Comparison of ENCODE assay signal across 8 cellular contexts in the genomic region with DNA sequence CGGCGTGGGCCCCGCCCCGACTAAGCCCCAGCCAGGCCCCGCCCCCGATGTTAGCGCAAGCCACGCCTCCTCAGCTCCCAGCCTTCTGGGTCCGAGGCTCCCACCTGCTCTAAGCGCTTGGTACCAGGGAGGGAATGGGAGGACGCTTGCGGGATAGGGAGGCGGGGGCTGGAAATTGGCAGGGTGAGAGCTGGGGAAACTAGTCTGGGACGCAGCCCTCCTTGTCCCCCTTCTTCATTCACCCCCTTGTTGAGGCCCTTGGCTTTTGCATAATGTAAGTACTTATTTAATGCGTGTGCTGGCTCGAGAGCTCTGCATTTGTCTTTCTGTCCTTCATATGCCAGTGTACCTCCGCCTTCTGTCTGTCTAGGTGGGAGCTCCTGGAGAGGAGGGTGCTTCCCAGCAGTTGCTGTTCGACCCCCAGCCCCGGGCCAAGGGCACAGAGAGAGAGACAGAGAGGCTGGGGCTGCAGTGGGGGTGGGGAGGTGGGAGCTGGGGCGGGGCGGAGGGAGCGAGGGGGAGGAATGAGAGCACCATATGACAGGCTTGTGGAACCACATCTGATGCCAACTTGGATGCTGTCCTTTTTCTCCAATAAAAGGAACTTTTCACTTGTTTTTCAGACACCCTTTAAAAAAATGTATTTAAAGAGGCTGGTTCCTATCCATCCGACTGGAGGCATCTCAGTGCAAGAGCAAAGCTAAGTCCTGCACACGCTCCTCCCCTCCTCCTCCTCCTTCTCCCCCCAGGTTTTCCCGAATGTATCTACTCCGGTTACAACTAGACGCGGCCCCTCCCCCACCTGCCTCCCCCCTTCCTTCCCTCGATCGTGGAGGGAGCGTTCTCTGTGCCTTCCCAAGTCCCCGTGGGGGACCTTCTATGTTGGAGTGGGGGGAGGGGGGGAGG. TPM values are rescaled to one million over a fixed set of nuclear protein-coding genes. Genes with fewer than 3 reads are reported as not detected.
A peak's percentile ranks its signal among the peaks of the same experiment; 100 is the strongest.
DNase-seq lines count a peak whose midpoint lies in the region; ATAC-seq and TF ChIP-seq lines count a peak whose summit lies in the region.

No MANE protein-coding gene starts in this region.

- WGBS in right lobe of liver (ENCODE audit: insufficient coverage, low coverage, low lambda C conversion rate, missing lambda C conversion rate), result under 1% methylated on average over 16 of the region's 32 CpGs

- intact Hi-C loops in right lobe of liver (cut with DNase I), result no loop called here

- DNase-seq in NCI-H524 treated with DMSO at 0.1 percent for 48 hours (lab: John Stamatoyannopoulos, UW), result peak; percentile 39
- peak; percentile 69 to 72 for DNase-seq in activated CD4-positive, alpha-beta T cell treated with anti-CD3 and anti-CD28 coated beads, Interleukin-2, amount 50 U/mL, for 4 hours
- peak; percentile 68 for DNase-seq in dermis blood vessel endothelial cell
- DNase-seq in right lobe of liver, result peak; percentile 76 to 82 (median 80)
- DNase-seq in stimulated activated CD4-positive, alpha-beta T cell treated with anti-CD3 and anti-CD28 coated beads, Interleukin-4, amount 100 ng/mL, for 24 hours, result peak; percentile 77

- TF ChIP-seq CTCF in right lobe of liver (IDR thresholded peaks at IDR 0.05), result no peak

- peak overlapping the region; percentile 48 to 52 (median 51) for H3K4me3 ChIP-seq in right lobe of liver

- no peak overlapping the region for H3K27ac ChIP-seq in right lobe of liver

- no peaks in the 10 kb centered on the region for H3K9me3 ChIP-seq in right lobe of liver

- no peaks in the 10 kb centered on the region for H3K36me3 ChIP-seq in right lobe of liver

- TF ChIP-seq POLR2A in GM18505 (IDR thresholded peaks at IDR 0.05; ENCODE audit: borderline replicate concordance, extremely low read depth, insufficient read depth, insufficient read length) (no peak), right lobe of liver (IDR thresholded peaks at IDR 0.05) (no peak)

- H3K27me3 ChIP-seq in right lobe of liver, result no peaks in the 10 kb centered on the region

- peak; percentile 50 for ATAC-seq in GM18505 (IDR thresholded peaks at IDR 0.05; ENCODE audit: unreplicated experiment)
- ATAC-seq in HG03135 (IDR thresholded peaks at IDR 0.05; ENCODE audit: unreplicated experiment), result peak; percentile 45
- peak; percentile 87 to 89 (median 88) for ATAC-seq in right lobe of liver
- no peak for ATAC-seq in GM18873 (IDR thresholded peaks at IDR 0.05; ENCODE audit: low FRiP score, unreplicated experiment)

- H3K4me1 ChIP-seq in right lobe of liver, result peaks cover 0 to 21% (median 8%) of the 10 kb centered on the region in 4 donors

RNA-seq across cellular contexts. Expression of a gene that starts 25.6 kb away (rescaled TPM):
- total RNA-seq in dermis blood vessel endothelial cell (0.19 TPM in 1 of 2 replicates, not detected in the other), right lobe of liver (1 to 10 TPM in 1 of 6 experiments, under 1 TPM in 2, not detected in 3; 0.59 to 1.0 (median 0.70) TPM)
